ENCODE assay signal across 15 cellular contexts in genomic region chr16:10556240-10556639, GRCh38. TPM values are rescaled to one million over a fixed set of nuclear protein-coding genes. Genes with fewer than 3 reads are reported as not detected.
DNase-seq lines count a peak whose midpoint lies in the region; ATAC-seq and TF ChIP-seq lines count a peak whose summit lies in the region.
"Had no signal": no experiment of that assay in that cellular context is flagged by ENCODE, and none has a peak within 500 bp of the region (broad histone marks: within the 10 kb centered on the region; RNA-seq: fewer than 3 reads in every experiment).

No MANE protein-coding gene starts in this region.

- no peak overlapping the region for H2AK5ac ChIP-seq in trophoblast cell (ENCODE audit: low read length)

- no peak overlapping the region for H3K4me2 ChIP-seq in trophoblast cell (ENCODE audit: low read length)

- H2BK120ac ChIP-seq in trophoblast cell (ENCODE audit: insufficient read depth, low read length, poor library complexity): no peak overlapping the region

- no peak overlapping the region for H3K14ac ChIP-seq in trophoblast cell (ENCODE audit: low read length)

- no peak overlapping the region for H3K18ac ChIP-seq in trophoblast cell (ENCODE audit: low read length)

- H2BK5ac ChIP-seq in trophoblast cell (ENCODE audit: low read depth, low read length, poor library complexity): no peak overlapping the region

- intact Hi-C loops in heart left ventricle (cut with DNase I) (loop anchor here in 1 of 10 donors (10.0 kb wide), 1 partner anchor 369 kb away; no protein-coding TSS in a partner anchor), left ventricle myocardium superior (cut with micrococcal nuclease) (no loop called here), ascending aorta (cut with DNase I) (no loop called here), tibial artery (cut with DNase I; ENCODE audit: low total_unique reads) (no loop called here)

- TF ChIP-seq CTCF in heart left ventricle (IDR thresholded peaks at IDR 0.05) (no peak), ascending aorta (IDR thresholded peaks at IDR 0.05) (no peak), tibial artery (IDR thresholded peaks at IDR 0.05) (no peak)

- H3K9ac ChIP-seq in trophoblast cell (ENCODE audit: low read length): no peak overlapping the region

- H3K36me3 ChIP-seq in heart left ventricle: no peaks in the 10 kb centered on the region
- H3K36me3 ChIP-seq in ascending aorta: no peaks in the 10 kb centered on the region
- H3K36me3 ChIP-seq in trophoblast cell (ENCODE audit: control insufficient read depth in 1 of 2, insufficient read depth in 2 of 2, low read length in 2 of 2): no peaks in the 10 kb centered on the region
- no peaks in the 10 kb centered on the region for H3K36me3 ChIP-seq in tibial artery
- H3K36me3 ChIP-seq: HAP-1 had no signal

- no peak overlapping the region for H2BK12ac ChIP-seq in trophoblast cell (ENCODE audit: low read length)

- DNase-seq in heart left ventricle (no peak), left ventricle myocardium superior (no peak), ascending aorta (ENCODE audit: low spot score in 2 of 2) (no peak), trophoblast cell (no peak), tibial artery (no peak), NCI-H1092 (lab: John Stamatoyannopoulos, UW) (no peak)
- DNase-seq: DMS53, GF-D8, GOT3, HFFc6 had no signal

- no peaks in the 10 kb centered on the region for H3K79me2 ChIP-seq in trophoblast cell (ENCODE audit: control insufficient read depth, insufficient read depth, low read length, poor library complexity)

- no peaks in the 10 kb centered on the region for H3K27me3 ChIP-seq in heart left ventricle
- no peaks in the 10 kb centered on the region for H3K27me3 ChIP-seq in ascending aorta
- no peaks in the 10 kb centered on the region for H3K27me3 ChIP-seq in trophoblast cell (ENCODE audit: insufficient read depth, low read length)
- H3K27me3 ChIP-seq in tibial artery: no peaks in the 10 kb centered on the region

- no peak for ATAC-seq in heart left ventricle
- ATAC-seq in left ventricle myocardium superior: no peak
- no peak for ATAC-seq in HG02610 (IDR thresholded peaks at IDR 0.05; ENCODE audit: unreplicated experiment)

- H3K79me1 ChIP-seq in trophoblast cell (ENCODE audit: low read length): no peaks in the 10 kb centered on the region

- H2AFZ ChIP-seq in trophoblast cell (ENCODE audit: insufficient read depth, low read length, poor library complexity): no peak overlapping the region

- H3K9me3 ChIP-seq in heart left ventricle (no peaks in the 10 kb centered on the region), ascending aorta (no peaks in the 10 kb centered on the region), trophoblast cell (ENCODE audit: insufficient read depth, low read depth, low read length) (no peaks in the 10 kb centered on the region), tibial artery (no peaks in the 10 kb centered on the region)
- H3K9me3 ChIP-seq: HAP-1 had no signal

- H3K4ac ChIP-seq in trophoblast cell (ENCODE audit: low read depth, low read length): no peak overlapping the region

- no peak overlapping the region for H4K8ac ChIP-seq in trophoblast cell (ENCODE audit: low read depth, low read length)

- H3K4me1 ChIP-seq in heart left ventricle (peaks cover 18 to 90% (median 70%) of the 10 kb centered on the region in 12 donors), ascending aorta (peaks cover 12 to 41% of the 10 kb centered on the region in 2 donors), trophoblast cell (ENCODE audit: control insufficient read depth in 1 of 2, insufficient read depth in 2 of 2, low read length in 2 of 2) (peaks cover 0 to 5% of the 10 kb centered on the region in 2 experiments), tibial artery (peaks cover 0 to 90% (median 55%) of the 10 kb centered on the region in 4 donors)
- H3K4me1 ChIP-seq: HAP-1 had no signal

- no peak overlapping the region for H4K91ac ChIP-seq in trophoblast cell (ENCODE audit: low read depth, low read length)

- WGBS in heart left ventricle, 4 donors: 67 to 80% (median 72%) methylated on average over 3 of the region's 3 CpGs
- WGBS in trophoblast cell (ENCODE audit: extremely low coverage, insufficient coverage, insufficient read length): no CpG with 5 or more reads among the region's 3 CpGs

- no peak overlapping the region for H3K23ac ChIP-seq in trophoblast cell (ENCODE audit: low read length)

- H3K4me3 ChIP-seq in heart left ventricle: no peak overlapping the region
- no peak overlapping the region for H3K4me3 ChIP-seq in ascending aorta
- peak overlapping the region; percentile 20 for H3K4me3 ChIP-seq in trophoblast cell (ENCODE audit: low read depth, low read length)
- H3K4me3 ChIP-seq in tibial artery: no peak overlapping the region
- H3K4me3 ChIP-seq: HAP-1 had no signal

- H4K12ac ChIP-seq in trophoblast cell (ENCODE audit: low read depth, low read length): no peak overlapping the region

- peak overlapping the region in 7 of 12 donors; percentile 2 to 92 (median 38) for H3K27ac ChIP-seq in heart left ventricle
- H3K27ac ChIP-seq in ascending aorta: peak overlapping the region; percentile 79 to 93
- H3K27ac ChIP-seq in trophoblast cell (ENCODE audit: low read depth, low read length): no peak overlapping the region
- H3K27ac ChIP-seq in tibial artery: peak overlapping the region; percentile 63 to 93
- H3K27ac ChIP-seq: 22Rv1, HL-60 had no signal

- no peak for TF ChIP-seq POLR2A in heart left ventricle (IDR thresholded peaks at IDR 0.05)

RNA-seq across cellular contexts. Expression of gene EMP2, which starts 24.2 kb away (rescaled TPM):
- total RNA-seq in heart left ventricle: 100 to 1,000 TPM in 1 of 9 donors, 10 to 100 TPM in 8; 37.8 to 103 (median 64.8) TPM
- 10 to 100 TPM; 34.5 to 47.2 TPM for polyA plus RNA-seq in heart left ventricle
- total RNA-seq in left ventricle myocardium superior: 96.4 TPM
- total RNA-seq in ascending aorta: 49.2 TPM
- polyA plus RNA-seq in trophoblast cell (2013): 34.8 and 40.1 TPM in 2 replicates
- polyA plus RNA-seq: CD14-positive monocyte had no signal
